In the genomic region with DNA sequence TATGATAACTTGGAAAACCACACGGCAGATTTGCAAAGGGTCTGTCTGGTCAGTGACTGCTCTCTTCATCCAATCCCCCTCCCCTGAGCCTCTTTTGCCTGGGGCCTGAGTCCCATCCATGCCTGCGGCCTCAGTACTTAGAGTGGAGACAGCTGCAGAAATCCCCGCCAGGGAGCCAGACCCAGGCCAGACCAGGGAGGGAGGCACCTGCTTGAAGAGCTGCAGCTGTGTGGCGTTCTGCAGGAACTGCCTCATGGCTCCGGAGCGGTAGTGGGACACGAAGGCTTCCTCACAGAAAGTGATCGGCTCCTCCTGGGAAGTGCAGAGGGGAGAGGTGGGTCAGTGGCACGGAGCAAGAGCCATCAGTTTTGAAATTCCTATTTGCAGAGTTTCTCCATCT, we compare ENCODE assay signal across 26 cellular contexts.
DNase-seq lines count a peak whose midpoint lies in the region; ATAC-seq lines count a peak whose summit lies in the region.
"Had no signal": no experiment of that assay in that cellular context is flagged by ENCODE, and none has a peak within 500 bp of the region (broad histone marks: within the 10 kb centered on the region; RNA-seq: fewer than 3 reads in every experiment).

No MANE protein-coding gene starts in this region.

- peak overlapping the region; percentile 35 for H3K27ac ChIP-seq in SJCRH30
- H3K27ac ChIP-seq: 22Rv1, adrenal gland, C4-2B, left lung, prostate gland had no signal

- no peaks in the 10 kb centered on the region for H3K36me3 ChIP-seq in SJCRH30
- H3K36me3 ChIP-seq: HAP-1, prostate gland had no signal

- H3K27me3 ChIP-seq in SJCRH30 = no peaks in the 10 kb centered on the region
- H3K27me3 ChIP-seq: adrenal gland, left lung had no signal

- ATAC-seq in left ventricle myocardium superior (peak; percentile 62), GM21786 (IDR thresholded peaks at IDR 0.05; ENCODE audit: unreplicated experiment) (no peak)
- ATAC-seq: left lung; stimulated activated memory B cell treated with anti-CD40 and anti-IgM and Interleukin-4, amounts not matched to agents 10 μg/mL and 1 μg/mL and 100 μg/mL, for 72 hours had no signal

- intact Hi-C loops in left ventricle myocardium superior (cut with micrococcal nuclease) = no loop called here

- peaks cover 40% of the 10 kb centered on the region for H3K4me1 ChIP-seq in SJCRH30
- H3K4me1 ChIP-seq: adrenal gland, Caco-2, HAP-1, left lung, prostate gland had no signal

- H3K9me3 ChIP-seq in SJCRH30 (replicated peaks) = no peaks in the 10 kb centered on the region
- H3K9me3 ChIP-seq: adrenal gland, Caco-2, HAP-1, left lung, prostate gland had no signal

- no peak overlapping the region for H3K4me3 ChIP-seq in SJCRH30
- H3K4me3 ChIP-seq: adrenal gland, HAP-1, left lung, prostate gland had no signal

- DNase-seq in NCI-H1092 treated with DMSO at 0.1 percent for 48 hours (lab: John Stamatoyannopoulos, UW) (peak; percentile 29), NCI-H1092 (lab: John Stamatoyannopoulos, UW) (no peak), SJCRH30 (peak; percentile 95 to 97), left ventricle myocardium superior (peak; percentile 59), retina (peak; percentile 56), NCI-H510A treated with DMSO at 0.1 percent for 48 hours (lab: John Stamatoyannopoulos, UW) (no peak), cortex of kidney (lab: John Stamatoyannopoulos, UW) (no peak)
- DNase-seq: activated CD4-positive, alpha-beta memory T cell treated with anti-CD3 and anti-CD28 coated beads for 36 hours; activated CD4-positive, alpha-beta T cell treated with anti-CD3 and anti-CD28 coated beads for 1 hour; activated CD8-positive, alpha-beta memory T cell treated with anti-CD3 and anti-CD28 coated beads, Interleukin-2, amount 50 U/mL, for 4 hours; activated naive CD4-positive, alpha-beta T cell treated with anti-CD3 and anti-CD28 coated beads for 36 hours; adrenal gland; Caco-2; DMS53; Kasumi-1; left lung; mesendoderm; naive B cell; NCI-H1694; NK-92 treated with Interleukin-12 subunit alpha and Interleukin-12 subunit beta, amount 100 ng/mL, for 24 hours had no signal

Comparison
In these comparisons a context has a peak if more than half of its experiments do, and no peak if none do; other contexts are left out.
1. DNase-seq: peak in NCI-H1092 treated with DMSO at 0.1 percent for 48 hours (single experiment), SJCRH30 (2 of 2), left ventricle myocardium superior (single experiment) and retina (single experiment); none in NCI-H1092 (single experiment), NCI-H510A treated with DMSO at 0.1 percent for 48 hours (single experiment) and cortex of kidney (single experiment).